In genomic region chr10:88159127-88159829, GRCh38 we compare ENCODE assay signal across 15 cellular contexts.
A peak's percentile ranks its signal among the peaks of the same experiment; 100 is the strongest.
DNase-seq lines count a peak whose midpoint lies in the region; ATAC-seq, FAIRE-seq and TF ChIP-seq lines count a peak whose summit lies in the region.
"Had no signal": no experiment of that assay in that cellular context is flagged by ENCODE, and none has a peak within 500 bp of the region (broad histone marks: within the 10 kb centered on the region; RNA-seq: fewer than 3 reads in every experiment).

No MANE protein-coding gene starts in this region.

- no peaks in the 10 kb centered on the region for H3K9me3 ChIP-seq in Loucy (ENCODE audit: insufficient read depth, low read depth, low read length)
- no peaks in the 10 kb centered on the region for H3K9me3 ChIP-seq in thoracic aorta
- H3K9me3 ChIP-seq: psoas muscle had no signal

- H3F3A ChIP-seq in Loucy (ENCODE audit: low read depth), result no peaks in the 10 kb centered on the region

- no peak for ATAC-seq in thoracic aorta (ENCODE audit: insufficient number of reproducible peaks, low FRiP score, low read depth)
- ATAC-seq: PC-3, psoas muscle had no signal

- H3K36me3 ChIP-seq in Loucy (ENCODE audit: insufficient read depth, low read length), result peaks cover 26% of the 10 kb centered on the region; the same call in 1 of the 2 replicates
- H3K36me3 ChIP-seq in thoracic aorta, result no peaks in the 10 kb centered on the region

- peaks cover 22% of the 10 kb centered on the region for H3K4me1 ChIP-seq in Loucy (ENCODE audit: insufficient read depth, low read length, poor library complexity, severe bottlenecking)
- H3K4me1 ChIP-seq in thoracic aorta (ENCODE audit: control insufficient read depth in 1 of 2, low read depth in 2 of 2), result peaks cover 16 to 21% of the 10 kb centered on the region in 2 donors

- peak; percentile 92 for FAIRE-seq in TTC549 (lab: Jason Lieb, UNC)

- DNase-seq in iris pigment epithelial cell (ENCODE audit: low read depth) (peak; percentile 38), thoracic aorta (ENCODE audit: low spot score) (no peak), hypothalamus (lab: John Stamatoyannopoulos, UW) (no peak), foreskin melanocyte (no peak)
- no peak for DNase-seq in stimulated activated CD4-positive, alpha-beta T cell treated with anti-CD3 and anti-CD28 coated beads, Interleukin-4, amount 100 ng/mL, for 4 hours
- DNase-seq: activated CD4-positive, alpha-beta memory T cell treated with anti-CD3 and anti-CD28 coated beads, Interleukin-2, amount 10 ng/mL, durations not matched to agents 7 days and 5 days; amygdala; NCI-H1105; NCI-H345; PC-3; psoas muscle; stimulated activated CD8-positive, alpha-beta memory T cell treated with anti-CD3 and anti-CD28 coated beads, Interleukin-4, amount 100 ng/mL, for 48 hours; T-helper 9 cell had no signal

- no peak overlapping the region for H3K9ac ChIP-seq in Loucy (ENCODE audit: low read depth, low read length, poor library complexity, severe bottlenecking)

- peaks cover 92% of the 10 kb centered on the region for H3K79me2 ChIP-seq in Loucy (ENCODE audit: insufficient read depth, low read length)

- H3K27ac ChIP-seq in thoracic aorta, result peak overlapping the region; percentile 7 to 87

- H3K27me3 ChIP-seq in Loucy (ENCODE audit: insufficient read depth, low read length, poor library complexity, severe bottlenecking) (no peaks in the 10 kb centered on the region), thoracic aorta (replicated peaks; ENCODE audit: insufficient read depth) (no peaks in the 10 kb centered on the region)

- TF ChIP-seq CTCF in Loucy (conservative IDR thresholded peaks at IDR 0.05; ENCODE audit: low read length) (no peak), thoracic aorta (IDR thresholded peaks at IDR 0.05) (no peak)

- H3K4me3 ChIP-seq in Loucy (ENCODE audit: low read length, poor library complexity, severe bottlenecking) (no peak overlapping the region), thoracic aorta (no peak overlapping the region)
- H3K4me3 ChIP-seq: psoas muscle had no signal

- no peak overlapping the region for H3K4me2 ChIP-seq in Loucy (ENCODE audit: low read depth, low read length, poor library complexity, severe bottlenecking)

- peak overlapping the region; percentile 35; the same call in 1 of the 2 replicates for H2AFZ ChIP-seq in Loucy (ENCODE audit: low read length)

- no peaks in the 10 kb centered on the region for H3K9me2 ChIP-seq in Loucy (replicated peaks; ENCODE audit: low read depth, low read length)

- H4K20me1 ChIP-seq in Loucy (ENCODE audit: insufficient read depth, low read length, poor library complexity, severe bottlenecking), result peaks cover 38% of the 10 kb centered on the region
